In genomic region chr3:12370758-12371157, GRCh38 we compare ENCODE assay signal across 15 cellular contexts.
DNase-seq lines count a peak whose midpoint lies in the region; ATAC-seq, FAIRE-seq and TF ChIP-seq lines count a peak whose summit lies in the region.
"Had no signal": no experiment of that assay in that cellular context is flagged by ENCODE, and none has a peak within 500 bp of the region (broad histone marks: within the 10 kb centered on the region; RNA-seq: fewer than 3 reads in every experiment).

No MANE protein-coding gene starts in this region.

- H3K9me3 ChIP-seq in small intestine (ENCODE audit: control insufficient read depth, low read depth) (no peaks in the 10 kb centered on the region), HAP-1 (no peaks in the 10 kb centered on the region)

- H3K27me3 ChIP-seq in small intestine (ENCODE audit: control insufficient read depth in 2 of 2, insufficient read depth in 2 of 2, low read length in 2 of 2) (no peaks in the 10 kb centered on the region), HAP-1 (ENCODE audit: low read depth) (no peaks in the 10 kb centered on the region)

- TF ChIP-seq CTCF in WTC11 (IDR thresholded peaks at IDR 0.05): no peak

- H3K36me3 Mint-ChIP-seq in WTC11: no peaks in the 10 kb centered on the region

- H3K27me3 Mint-ChIP-seq in WTC11 (ENCODE audit: low read depth): no peaks in the 10 kb centered on the region

- DNase-seq in DMS53 (lab: John Stamatoyannopoulos, UW) (peak; percentile 0), DMS53 treated with DMSO at 0.1 percent for 48 hours (lab: John Stamatoyannopoulos, UW; ENCODE audit: unreplicated experiment) (no peak), WTC11 (ENCODE audit: low spot score) (no peak), left ventricle myocardium superior (no peak), small intestine (peak; percentile 66), HAP-1 (ENCODE audit: low spot score in 2 of 2) (no peak)
- DNase-seq: activated CD4-positive, alpha-beta T cell treated with anti-CD3 and anti-CD28 coated beads, Interleukin-2, amount 50 U/mL, for 1 hour; activated naive CD4-positive, alpha-beta T cell treated with anti-CD3 and anti-CD28 coated beads, Interleukin-2, amount 50 U/mL, for 16 hours; hippocampal formation; Kasumi-1 had no signal

- FAIRE-seq in small intestine (lab: Jason Lieb, UNC): no peak
- FAIRE-seq: G401.6 had no signal

- peaks cover 15% of the 10 kb centered on the region for H3K9me3 Mint-ChIP-seq in WTC11

- WGBS in small intestine, 3 donors: 19 to 39% (median 27%) methylated on average over 2 of the region's 2 CpGs

- H3K4me1 ChIP-seq in small intestine (ENCODE audit: control insufficient read depth in 2 of 2, insufficient read depth in 1 of 2, low read depth in 1 of 2, low read length in 1 of 2) (no peaks in the 10 kb centered on the region), HAP-1 (no peaks in the 10 kb centered on the region)

- in situ Hi-C loops in HAP-1 (cut with MboI; ENCODE audit: low sequenced_read_pairs): no loop called here

- H3K36me3 ChIP-seq in small intestine (ENCODE audit: control insufficient read depth in 2 of 2, insufficient read depth in 2 of 2, low read length in 2 of 2) (no peaks in the 10 kb centered on the region), HAP-1 (replicated peaks) (no peaks in the 10 kb centered on the region)

- intact Hi-C loops in left ventricle myocardium superior (cut with micrococcal nuclease): no loop called here

- no peak overlapping the region for H3K27ac Mint-ChIP-seq in WTC11

- no peak overlapping the region for H3K27ac ChIP-seq in small intestine (ENCODE audit: low read depth in 1 of 2, low read length in 1 of 2)
- H3K27ac ChIP-seq: 22Rv1, SK-N-MC had no signal

- CTCF ChIA-PET in WTC11 (lab: Charles Lee): interaction anchor here (1.0 kb wide), 1 partner anchor 109 kb away, joined by 7 read pairs; no protein-coding TSS in a partner anchor

- peaks cover 7% of the 10 kb centered on the region; the same call in 1 of the 2 replicates for H3K4me1 Mint-ChIP-seq in WTC11

- H3K4me3 ChIP-seq in small intestine (ENCODE audit: low read depth in 1 of 2, low read length in 2 of 2) (no peak overlapping the region), HAP-1 (no peak overlapping the region)
- H3K4me3 ChIP-seq: SK-N-MC had no signal

- ATAC-seq in WTC11 (peak; percentile 73), left ventricle myocardium superior (peak; percentile 75), GM21515 (IDR thresholded peaks at IDR 0.05; ENCODE audit: unreplicated experiment) (no peak), HG03025 (IDR thresholded peaks at IDR 0.05; ENCODE audit: low FRiP score, unreplicated experiment) (no peak)

- H3K4me3 Mint-ChIP-seq in WTC11: no peak overlapping the region

- POLR2A ChIA-PET in WTC11 (lab: Charles Lee): no interaction called here

TF ChIP-seq in WTC11, 78 proteins besides CTCF, POLR2A, EP300 and RAD21:
- TF ChIP-seq OVOL2 (CRISPR knock-in tag; IDR thresholded peaks at IDR 0.05; ENCODE audit: borderline replicate concordance) (no peak), ZNF219 (CRISPR knock-in tag; IDR thresholded peaks at IDR 0.05; ENCODE audit: borderline replicate concordance) (no peak), RELA (CRISPR knock-in tag; IDR thresholded peaks at IDR 0.05; ENCODE audit: borderline replicate concordance) (no peak), ZNF512 (CRISPR knock-in tag; IDR thresholded peaks at IDR 0.05; ENCODE audit: borderline replicate concordance) (no peak), TEAD4 (CRISPR knock-in tag; IDR thresholded peaks at IDR 0.05) (no peak), NR2C2 (CRISPR knock-in tag; IDR thresholded peaks at IDR 0.05) (no peak)

Comparison
In these comparisons a context has a peak if more than half of its experiments do, and no peak if none do; other contexts are left out.
1. DNase-seq: peak in DMS53 (single experiment) and small intestine (single experiment); none in DMS53 treated with DMSO at 0.1 percent for 48 hours (single experiment), WTC11 (single experiment), left ventricle myocardium superior (single experiment) and HAP-1 (0 of 2).
2. ATAC-seq: peak in WTC11 (single experiment) and left ventricle myocardium superior (single experiment); none in GM21515 (single experiment) and HG03025 (single experiment).